ENCODE assay signal across 15 cellular contexts in genomic region chr16:12664334-12664733, GRCh38.
DNase-seq lines count a peak whose midpoint lies in the region; ATAC-seq and TF ChIP-seq lines count a peak whose summit lies in the region.
"Had no signal": no experiment of that assay in that cellular context is flagged by ENCODE, and none has a peak within 500 bp of the region (broad histone marks: within the 10 kb centered on the region; RNA-seq: fewer than 3 reads in every experiment).

No MANE protein-coding gene starts in this region.

- ATAC-seq in right lobe of liver (peak; percentile 68 to 84 (median 83)), foreskin keratinocyte (no peak)

- H3K9me3 ChIP-seq in right lobe of liver = peaks cover 0 to 13% (median 6%) of the 10 kb centered on the region in 4 donors

- DNase-seq in NCI-H1092 treated with DMSO at 0.1 percent for 48 hours (lab: John Stamatoyannopoulos, UW) (peak; percentile 45), NCI-H1092 (lab: John Stamatoyannopoulos, UW) (no peak), NCI-H2171 (lab: John Stamatoyannopoulos, UW) (peak; percentile 64), NCI-H82 treated with DMSO at 0.1 percent for 48 hours (lab: John Stamatoyannopoulos, UW; ENCODE audit: unreplicated experiment) (peak; percentile 36), right lobe of liver (no peak), T1000 (lab: John Stamatoyannopoulos, UW) (no peak), GM13977 (ENCODE audit: low spot score) (no peak), foreskin keratinocyte (no peak)
- DNase-seq: ACHN; CD4-positive, CD25-positive, alpha-beta regulatory T cell; DND-41; GDM1; HCEC 1CT; HFFc6 had no signal

- H3K4me3 ChIP-seq in right lobe of liver = no peak overlapping the region
- H3K4me3 ChIP-seq: BLaER1 treated with 17β-estradiol and CSF1 and Interleukin-3, amounts not matched to agents 10 nM and 100 nM had no signal

- H3K4me1 ChIP-seq in right lobe of liver (peaks cover 0 to 17% (median 6%) of the 10 kb centered on the region in 4 donors), foreskin keratinocyte (no peaks in the 10 kb centered on the region)

- TF ChIP-seq POLR2A in right lobe of liver (IDR thresholded peaks at IDR 0.05) = no peak

- intact Hi-C loops in right lobe of liver (cut with DNase I) = no loop called here

- WGBS in right lobe of liver (ENCODE audit: insufficient coverage, low coverage, low lambda C conversion rate, missing lambda C conversion rate) = 42% methylated on average over 6 of the region's 6 CpGs

- in situ Hi-C loops in GM13977 (cut with MboI; ENCODE audit: low pct_unique_long_range_greater_than_20kb, low sequenced_read_pairs, unreplicated experiment) = no loop called here

- TF ChIP-seq CTCF in right lobe of liver (IDR thresholded peaks at IDR 0.05) = no peak
- TF ChIP-seq CTCF in GM13977 (IDR thresholded peaks at IDR 0.05; ENCODE audit: extremely low read depth, insufficient read depth, missing control alignments) = no peak
- no peak for TF ChIP-seq CTCF in foreskin keratinocyte (conservative IDR thresholded peaks at IDR 0.05)

- H3K27me3 ChIP-seq in right lobe of liver = no peaks in the 10 kb centered on the region
- H3K27me3 ChIP-seq in foreskin keratinocyte = no peaks in the 10 kb centered on the region
- H3K27me3 ChIP-seq: BLaER1 treated with 17β-estradiol and CSF1 and Interleukin-3, amounts not matched to agents 10 nM and 100 nM had no signal

- H3K36me3 ChIP-seq in right lobe of liver = no peaks in the 10 kb centered on the region

- H3K27ac ChIP-seq in right lobe of liver (peak overlapping the region in 1 of 3 donors; percentile 13), foreskin keratinocyte (no peak overlapping the region)
- H3K27ac ChIP-seq: BLaER1 treated with 17β-estradiol and CSF1 and Interleukin-3, amounts not matched to agents 10 nM and 100 nM had no signal

Comparison
In these comparisons a context has a peak if more than half of its experiments do, and no peak if none do; other contexts are left out.
1. DNase-seq: peak in NCI-H1092 treated with DMSO at 0.1 percent for 48 hours (single experiment), NCI-H2171 (single experiment) and NCI-H82 treated with DMSO at 0.1 percent for 48 hours (single experiment); none in NCI-H1092 (single experiment), right lobe of liver (0 of 3), T1000 (single experiment), GM13977 (single experiment) and foreskin keratinocyte (0 of 2).